1 cellular context compared by ENCODE assay signal in the genomic region with DNA sequence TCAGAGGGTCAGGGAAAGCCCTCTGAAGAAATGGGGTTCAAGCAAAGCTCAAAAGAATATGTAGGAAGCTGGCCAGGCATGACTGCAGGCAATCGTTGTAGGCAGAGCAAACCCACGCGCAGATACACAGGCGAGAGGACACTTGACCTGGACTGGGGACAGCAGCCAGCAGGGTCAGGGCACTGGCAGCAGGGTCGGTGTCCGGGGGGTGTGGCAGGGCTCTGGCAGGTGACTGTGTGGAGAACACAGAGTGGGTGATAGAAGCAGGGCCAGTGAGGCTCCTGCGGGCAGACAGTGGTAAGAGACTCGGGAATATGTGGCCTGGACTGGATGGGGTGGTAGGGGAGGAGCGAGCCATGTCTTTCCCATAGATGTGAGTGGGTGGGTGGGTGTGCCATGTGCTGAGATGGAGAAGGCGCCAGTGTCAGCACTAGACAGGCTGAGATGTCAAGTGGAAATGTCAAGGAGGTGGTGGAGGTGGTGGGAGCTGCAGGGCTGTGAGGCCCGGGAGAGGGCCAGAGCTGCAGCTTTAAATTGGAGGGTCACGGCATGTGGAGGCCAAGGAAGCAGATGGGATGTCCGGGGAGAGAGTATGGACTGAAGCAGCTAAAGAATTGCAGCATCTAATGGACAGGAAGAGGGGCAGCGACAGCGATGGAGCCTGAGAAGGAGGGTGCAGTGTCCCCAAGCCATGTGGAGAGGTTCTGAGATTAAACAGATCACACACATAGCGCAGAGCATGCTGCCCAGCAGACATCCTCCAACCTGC.
TF ChIP-seq lines count a peak whose summit lies in the region.

No MANE protein-coding gene starts in this region.

TF ChIP-seq in HepG2, 621 proteins besides CTCF, POLR2A, EP300 and RAD21:
- TF ChIP-seq KAT7 (CRISPR knock-in tag; IDR thresholded peaks at IDR 0.05; ENCODE audit: borderline replicate concordance) (no peak), AGO2 (optimal IDR thresholded peaks at IDR 0.05; ENCODE audit: low read depth, low read length) (peak; percentile 31)
